Comparison of ENCODE assay signal across 8 cellular contexts in genomic region chr1:111197598-111198289, GRCh38. TPM values are rescaled to one million over a fixed set of nuclear protein-coding genes. Genes with fewer than 3 reads are reported as not detected.
DNase-seq lines count a peak whose midpoint lies in the region; ATAC-seq and TF ChIP-seq lines count a peak whose summit lies in the region.

No MANE protein-coding gene starts in this region.

- no peak for DNase-seq in T-helper 2 cell treated with Interferon-gamma antibody and Interleukin-4, amounts not matched to agents 5 μg/mL and 100 μg/mL, for 36 hours (ENCODE audit: low spot score)
- DNase-seq in cerebellar cortex (ENCODE audit: low spot score) (peak; percentile 21), trophoblast cell (peak in 1 of 2 donors; percentile 31), uterus (no peak)

- H3K9ac ChIP-seq in trophoblast cell (ENCODE audit: low read length): no peak overlapping the region

- no peak overlapping the region for H2BK120ac ChIP-seq in trophoblast cell (ENCODE audit: insufficient read depth, low read length, poor library complexity)

- no peak overlapping the region for H2AFZ ChIP-seq in trophoblast cell (ENCODE audit: insufficient read depth, low read length, poor library complexity)

- no peak overlapping the region for H2BK5ac ChIP-seq in trophoblast cell (ENCODE audit: low read depth, low read length, poor library complexity)

- TF ChIP-seq CTCF in 22Rv1 (IDR thresholded peaks at IDR 0.05): peak; percentile 19; the same call in 1 of the 2 replicates
- no peak for TF ChIP-seq CTCF in uterus (IDR thresholded peaks at IDR 0.05)

- H3K36me3 ChIP-seq in trophoblast cell (ENCODE audit: control insufficient read depth in 1 of 2, insufficient read depth in 2 of 2, low read length in 2 of 2) (no peaks in the 10 kb centered on the region), uterus (no peaks in the 10 kb centered on the region)

- no peak overlapping the region for H3K18ac ChIP-seq in trophoblast cell (ENCODE audit: low read length)

- H3K14ac ChIP-seq in trophoblast cell (ENCODE audit: low read length): no peak overlapping the region

- peak overlapping the region; percentile 99 for H3K4me3 Mint-ChIP-seq in T-helper 2 cell treated with Interferon-gamma antibody and Interleukin-4, amounts not matched to agents 5 μg/mL and 100 μg/mL, for 36 hours

- H3K23ac ChIP-seq in trophoblast cell (ENCODE audit: low read length): no peak overlapping the region

- H3K4me3 ChIP-seq in trophoblast cell (ENCODE audit: low read depth, low read length) (no peak overlapping the region), uterus (no peak overlapping the region)

- H3K4me1 ChIP-seq in trophoblast cell (ENCODE audit: control insufficient read depth in 1 of 2, insufficient read depth in 2 of 2, low read length in 2 of 2) (peaks cover 17 to 34% of the 10 kb centered on the region in 2 experiments), uterus (no peaks in the 10 kb centered on the region)

- H3K27me3 Mint-ChIP-seq in T-helper 2 cell treated with Interferon-gamma antibody and Interleukin-4, amounts not matched to agents 5 μg/mL and 100 μg/mL, for 36 hours (ENCODE audit: low read depth): no peaks in the 10 kb centered on the region

- peaks cover 2% of the 10 kb centered on the region for H3K79me2 ChIP-seq in trophoblast cell (ENCODE audit: control insufficient read depth, insufficient read depth, low read length, poor library complexity)

- peak overlapping the region; percentile 58 for H4K91ac ChIP-seq in trophoblast cell (ENCODE audit: low read depth, low read length)

- H3K36me3 Mint-ChIP-seq in T-helper 2 cell treated with Interferon-gamma antibody and Interleukin-4, amounts not matched to agents 5 μg/mL and 100 μg/mL, for 36 hours (ENCODE audit: low read depth): peaks cover 72% of the 10 kb centered on the region

- peaks cover 39% of the 10 kb centered on the region for H3K79me1 ChIP-seq in trophoblast cell (ENCODE audit: low read length)

- no peak overlapping the region for H3K4ac ChIP-seq in trophoblast cell (ENCODE audit: low read depth, low read length)

- no peak overlapping the region for H3K4me2 ChIP-seq in trophoblast cell (ENCODE audit: low read length)

- peak overlapping the region; percentile 5 for H2BK12ac ChIP-seq in trophoblast cell (ENCODE audit: low read length)

- H4K8ac ChIP-seq in trophoblast cell (ENCODE audit: low read depth, low read length): no peak overlapping the region

- H3K9me3 ChIP-seq in trophoblast cell (ENCODE audit: insufficient read depth, low read depth, low read length) (no peaks in the 10 kb centered on the region), uterus (no peaks in the 10 kb centered on the region)

- TF ChIP-seq POLR2A in uterus (IDR thresholded peaks at IDR 0.05): no peak

- intact Hi-C loops in uterus (cut with DNase I; ENCODE audit: low total_unique reads): no loop called here

- no peak overlapping the region for H4K12ac ChIP-seq in trophoblast cell (ENCODE audit: low read depth, low read length)

- H3K9me3 Mint-ChIP-seq in T-helper 2 cell treated with Interferon-gamma antibody and Interleukin-4, amounts not matched to agents 5 μg/mL and 100 μg/mL, for 36 hours: no peaks in the 10 kb centered on the region

- H3K27ac Mint-ChIP-seq in T-helper 2 cell treated with Interferon-gamma antibody and Interleukin-4, amounts not matched to agents 5 μg/mL and 100 μg/mL, for 36 hours: peak overlapping the region; percentile 96

- H3K27ac ChIP-seq in 22Rv1 (no peak overlapping the region), trophoblast cell (ENCODE audit: low read depth, low read length) (no peak overlapping the region), uterus (no peak overlapping the region)

- H3K4me1 Mint-ChIP-seq in T-helper 2 cell treated with Interferon-gamma antibody and Interleukin-4, amounts not matched to agents 5 μg/mL and 100 μg/mL, for 36 hours (ENCODE audit: low read depth): peaks cover 72% of the 10 kb centered on the region

- peak overlapping the region; percentile 50 for H2AK5ac ChIP-seq in trophoblast cell (ENCODE audit: low read length)

- ATAC-seq in GM21576 (IDR thresholded peaks at IDR 0.05; ENCODE audit: unreplicated experiment): peak; percentile 46
- ATAC-seq in HG03439 (IDR thresholded peaks at IDR 0.05; ENCODE audit: unreplicated experiment): no peak
- ATAC-seq in HG02981 (IDR thresholded peaks at IDR 0.05; ENCODE audit: unreplicated experiment): no peak

- WGBS in trophoblast cell (ENCODE audit: extremely low coverage, insufficient coverage, insufficient read length): no CpG with 5 or more reads among the region's 6 CpGs

- H3K27me3 ChIP-seq in trophoblast cell (ENCODE audit: insufficient read depth, low read length) (no peaks in the 10 kb centered on the region), uterus (no peaks in the 10 kb centered on the region)

RNA-seq across cellular contexts. Expression of gene DENND2D, which starts 2.7 kb away (rescaled TPM):
- 4.9 and 5.1 TPM in 2 replicates for polyA plus RNA-seq in trophoblast cell (2013)
- 10 to 100 TPM in 1 of 4 donors, 1 to 10 TPM in 3; 2.3 to 25.9 (median 8.0) TPM for total RNA-seq in uterus

RNA-seq across cellular contexts. Expression of gene CHI3L2, which starts 29.8 kb away (rescaled TPM):
- 1.3 and 1.8 TPM in 2 replicates for polyA plus RNA-seq in trophoblast cell (2013)
- under 1 TPM in 2 of 4 donors, not detected in 2; 0.69 to 0.77 TPM for total RNA-seq in uterus

RNA-seq across cellular contexts. Expression of gene CEPT1, which starts 57.7 kb away (rescaled TPM):
- polyA plus RNA-seq in trophoblast cell (2013): 35.0 and 35.5 TPM in 2 replicates
- total RNA-seq in uterus: 10 to 100 TPM; 12.6 to 82.3 (median 35.8) TPM

RNA-seq across cellular contexts. Expression of gene DRAM2, which starts 57.9 kb away (rescaled TPM):
- polyA plus RNA-seq in trophoblast cell (2013): 77.9 and 79.0 TPM in 2 replicates
- total RNA-seq in uterus: 10 to 100 TPM in 3 of 4 donors, 1 to 10 TPM in 1; 8.8 to 39.9 (median 27.6) TPM
